ENCODE assay signal across 14 cellular contexts in the genomic region with DNA sequence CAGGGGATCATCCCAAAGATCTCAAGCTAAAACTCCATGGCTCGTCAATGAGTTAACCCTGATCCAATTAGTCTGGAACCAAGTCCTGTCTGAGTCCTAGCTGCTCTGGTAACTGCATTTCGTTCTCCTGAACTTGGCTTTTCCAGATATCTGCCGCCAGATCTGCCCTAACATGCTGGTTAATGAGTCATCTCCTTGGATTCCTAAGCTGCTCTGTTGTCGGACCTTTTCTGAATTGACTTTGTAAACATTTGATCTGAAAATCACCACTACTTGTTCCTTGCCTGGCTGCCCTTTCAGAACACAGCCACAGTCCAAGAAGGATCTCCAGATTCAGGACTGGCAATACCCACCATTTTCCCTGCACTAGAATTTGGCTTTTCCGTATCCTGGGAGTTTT.
DNase-seq lines count a peak whose midpoint lies in the region; ATAC-seq and TF ChIP-seq lines count a peak whose summit lies in the region.
"Had no signal": no experiment of that assay in that cellular context is flagged by ENCODE, and none has a peak within 500 bp of the region (broad histone marks: within the 10 kb centered on the region; RNA-seq: fewer than 3 reads in every experiment).

No MANE protein-coding gene starts in this region.

- H3K9me3 Mint-ChIP-seq in activated CD8-positive, alpha-beta memory T cell treated with anti-CD3 and anti-CD28 coated beads, Interleukin-2, amount 10 ng/mL, durations not matched to agents 7 days and 5 days (ENCODE audit: low read depth), result no peaks in the 10 kb centered on the region

- no peaks in the 10 kb centered on the region for H3K36me3 Mint-ChIP-seq in activated CD8-positive, alpha-beta memory T cell treated with anti-CD3 and anti-CD28 coated beads, Interleukin-2, amount 10 ng/mL, durations not matched to agents 7 days and 5 days

- POLR2A ChIA-PET in AG04449 (lab: Yijun Ruan, JAX), result no interaction called here

- H3K4me1 Mint-ChIP-seq in activated CD8-positive, alpha-beta memory T cell treated with anti-CD3 and anti-CD28 coated beads, Interleukin-2, amount 10 ng/mL, durations not matched to agents 7 days and 5 days, result no peaks in the 10 kb centered on the region

- TF ChIP-seq CTCF in AG04449 (IDR thresholded peaks at IDR 0.05; ENCODE audit: insufficient read depth, low read length, missing control alignments) (no peak), astrocyte of the spinal cord (IDR thresholded peaks at IDR 0.05; ENCODE audit: low read depth, low read length) (no peak)

- H3K4me3 Mint-ChIP-seq in activated CD8-positive, alpha-beta memory T cell treated with anti-CD3 and anti-CD28 coated beads, Interleukin-2, amount 10 ng/mL, durations not matched to agents 7 days and 5 days, result no peak overlapping the region

- no peaks in the 10 kb centered on the region for H3K27me3 Mint-ChIP-seq in activated CD8-positive, alpha-beta memory T cell treated with anti-CD3 and anti-CD28 coated beads, Interleukin-2, amount 10 ng/mL, durations not matched to agents 7 days and 5 days

- CTCF ChIA-PET in AG04449 (lab: Yijun Ruan, JAX), result interaction anchor here (1.3 kb wide), 1 partner anchor 12 kb away, joined by 4 read pairs; no protein-coding TSS in a partner anchor
- CTCF ChIA-PET in activated CD8-positive, alpha-beta memory T cell treated with anti-CD3 and anti-CD28 coated beads, Interleukin-2, amount 10 ng/mL, durations not matched to agents 7 days and 5 days (lab: Charles Lee), result no interaction called here

- in situ Hi-C loops in astrocyte of the spinal cord (cut with HindIII; ENCODE audit: low sequenced_read_pairs), result no loop called here

- no peak overlapping the region for H3K4me3 ChIP-seq in AG04449 (ENCODE audit: low read depth, low read length)
- H3K4me3 ChIP-seq in astrocyte of the spinal cord (ENCODE audit: low read depth, low read length), result no peak overlapping the region

- DNase-seq in AG04449 (ENCODE audit: low read depth, low spot score), result peak; percentile 21
- DNase-seq in HT1080 (ENCODE audit: low read depth), result peak; percentile 75
- peak; percentile 78 for DNase-seq in astrocyte of the spinal cord (ENCODE audit: low read depth, low spot score)
- peak; percentile 88 for DNase-seq in islet precursor cell
- DNase-seq in NCI-H1436 treated with DMSO at 0.1 percent for 48 hours (lab: John Stamatoyannopoulos, UW), result no peak
- DNase-seq in activated CD8-positive, alpha-beta memory T cell treated with anti-CD3 and anti-CD28 coated beads, Interleukin-2, amount 10 ng/mL, durations not matched to agents 7 days and 5 days, result no peak
- DNase-seq: BE2C; kidney; NCI-H2029; RPMI8226; stimulated activated CD4-positive, alpha-beta T cell treated with anti-CD3 and anti-CD28 coated beads, Interleukin-4, amount 100 ng/mL, for 24 hours had no signal

- H3K27ac Mint-ChIP-seq in activated CD8-positive, alpha-beta memory T cell treated with anti-CD3 and anti-CD28 coated beads, Interleukin-2, amount 10 ng/mL, durations not matched to agents 7 days and 5 days, result no peak overlapping the region

- ATAC-seq in GM18502 (IDR thresholded peaks at IDR 0.05; ENCODE audit: poor library complexity, unreplicated experiment) (no peak), HG03521 (IDR thresholded peaks at IDR 0.05; ENCODE audit: unreplicated experiment) (no peak)
- ATAC-seq in activated CD8-positive, alpha-beta memory T cell treated with anti-CD3 and anti-CD28 coated beads, Interleukin-2, amount 10 ng/mL, durations not matched to agents 7 days and 5 days, result no peak
- ATAC-seq: activated CD4-positive, CD25-positive, alpha-beta regulatory T cell treated with anti-CD3 and anti-CD28 coated beads, Interleukin-2, amount 50 U/mL, for 24 hours had no signal

Comparison
In these comparisons a context has a peak if more than half of its experiments do, and no peak if none do; other contexts are left out.
1. DNase-seq: peak in AG04449 (single experiment), HT1080 (single experiment), astrocyte of the spinal cord (single experiment) and islet precursor cell (single experiment); none in NCI-H1436 treated with DMSO at 0.1 percent for 48 hours (single experiment) and activated CD8-positive, alpha-beta memory T cell treated with anti-CD3 and anti-CD28 coated beads, Interleukin-2, amount 10 ng/mL, durations not matched to agents 7 days and 5 days (single experiment).